In genomic region chr15:89149501-89150101, GRCh38 we compare ENCODE assay signal across 18 cellular contexts.
A peak's percentile ranks its signal among the peaks of the same experiment; 100 is the strongest.
DNase-seq lines count a peak whose midpoint lies in the region; ATAC-seq and TF ChIP-seq lines count a peak whose summit lies in the region.
"Had no signal": no experiment of that assay in that cellular context is flagged by ENCODE, and none has a peak within 500 bp of the region (broad histone marks: within the 10 kb centered on the region; RNA-seq: fewer than 3 reads in every experiment).

No MANE protein-coding gene starts in this region.

- H3K9me3 ChIP-seq in left lung (no peaks in the 10 kb centered on the region), psoas muscle (no peaks in the 10 kb centered on the region)
- H3K9me3 ChIP-seq: adrenal gland, Caco-2, suprapubic skin had no signal

- peaks cover 14% of the 10 kb centered on the region for H3K4me1 Mint-ChIP-seq in GM23338
- peaks cover 27% of the 10 kb centered on the region for H3K4me1 Mint-ChIP-seq in type B pancreatic cell (ENCODE audit: unreplicated experiment)

- peaks cover 7% of the 10 kb centered on the region; the same call in 1 of the 2 replicates for H3K4me1 ChIP-seq in GM23338 (ENCODE audit: insufficient read depth)
- H3K4me1 ChIP-seq in left lung: peaks cover 3 to 24% of the 10 kb centered on the region in 2 donors
- peaks cover 53% of the 10 kb centered on the region for H3K4me1 ChIP-seq in psoas muscle
- H3K4me1 ChIP-seq: adrenal gland had no signal

- no peak overlapping the region for H3K4me2 ChIP-seq in GM23338

- no peaks in the 10 kb centered on the region for H3F3A ChIP-seq in GM23338 (replicated peaks; ENCODE audit: low read depth)

- no peak overlapping the region for H2AFZ ChIP-seq in GM23338

- H3K79me2 ChIP-seq in GM23338 (replicated peaks; ENCODE audit: insufficient read depth): no peaks in the 10 kb centered on the region

- intact Hi-C loops in left lung (cut with DNase I): no loop called here
- intact Hi-C loops in psoas muscle (cut with DNase I): loop anchor here in 1 of 2 donors (5.0 kb wide), 1 partner anchor 42 kb away; no protein-coding TSS in a partner anchor

- no peaks in the 10 kb centered on the region for H3K27me3 ChIP-seq in GM23338 (ENCODE audit: insufficient read depth)
- H3K27me3 ChIP-seq in left lung: no peaks in the 10 kb centered on the region
- no peaks in the 10 kb centered on the region for H3K27me3 ChIP-seq in psoas muscle (ENCODE audit: insufficient read depth in 3 of 3, low read length in 2 of 3)
- H3K27me3 ChIP-seq: adrenal gland, suprapubic skin had no signal

- H3K9me3 Mint-ChIP-seq in GM23338 (no peaks in the 10 kb centered on the region), type B pancreatic cell (no peaks in the 10 kb centered on the region)
- H3K9me3 Mint-ChIP-seq: activated CD4-positive, alpha-beta T cell treated with anti-CD3 and anti-CD28 coated beads, Interleukin-2, amount 10 ng/mL, durations not matched to agents 24 days and 14 days had no signal

- no peaks in the 10 kb centered on the region for H3K36me3 ChIP-seq in GM23338 (ENCODE audit: insufficient read depth)
- peaks cover 0 to 24% of the 10 kb centered on the region in 2 donors for H3K36me3 ChIP-seq in left lung
- peaks cover 3 to 44% of the 10 kb centered on the region in 2 donors for H3K36me3 ChIP-seq in psoas muscle (ENCODE audit: insufficient read depth in 1 of 2, low read depth in 1 of 2)

- no peak overlapping the region for H3K4me3 ChIP-seq in GM23338
- no peak overlapping the region for H3K4me3 ChIP-seq in left lung
- no peak overlapping the region for H3K4me3 ChIP-seq in psoas muscle
- H3K4me3 ChIP-seq: adrenal gland, suprapubic skin had no signal

- H3K27me3 Mint-ChIP-seq in GM23338 (ENCODE audit: insufficient read depth, low read depth, poor library complexity) (no peaks in the 10 kb centered on the region), type B pancreatic cell (no peaks in the 10 kb centered on the region)
- H3K27me3 Mint-ChIP-seq: activated CD4-positive, alpha-beta T cell treated with anti-CD3 and anti-CD28 coated beads, Interleukin-2, amount 10 ng/mL, durations not matched to agents 24 days and 14 days had no signal

- H3K27ac ChIP-seq in GM23338 (ENCODE audit: low read depth) (0 out of 2 replicates have a peak overlapping the region, but pooled peaks have one; percentile 7), VCaP (peak overlapping the region; percentile 85), left lung (peak overlapping the region; percentile 47 to 77), psoas muscle (peak overlapping the region; percentile 78)
- H3K27ac ChIP-seq: adrenal gland, suprapubic skin had no signal

- H3K9me2 ChIP-seq in GM23338 (ENCODE audit: insufficient read depth): no peaks in the 10 kb centered on the region

- 30 to 48% (median 33%) methylated on average over 7 of the region's 7 CpGs for WGBS in psoas muscle, 3 donors

- DNase-seq in GM23338 (ENCODE audit: low spot score) (no peak), left lung (no peak), psoas muscle (peak in 1 of 2 donors; percentile 28), SHP77 treated with DMSO at 0.1 percent for 48 hours (lab: John Stamatoyannopoulos, UW) (no peak), type B pancreatic cell (ENCODE audit: extremely low spot score, unreplicated experiment) (no peak)
- DNase-seq: activated CD4-positive, alpha-beta T cell treated with anti-CD3 and anti-CD28 coated beads, Interleukin-2, amount 10 ng/mL, durations not matched to agents 24 days and 14 days; activated effector memory CD4-positive, alpha-beta T cell treated with Interleukin-2 at 50 U/mL for 16 hours; adrenal gland; AML-193; Caco-2; effector CD4-positive, alpha-beta T cell; KG1; NCI-H2081; NCI-H446 treated with DMSO at 0.1 percent for 48 hours; SW 1271 had no signal

- H3K4me3 Mint-ChIP-seq in GM23338 (no peak overlapping the region), type B pancreatic cell (no peak overlapping the region)
- H3K4me3 Mint-ChIP-seq: activated CD4-positive, alpha-beta T cell treated with anti-CD3 and anti-CD28 coated beads, Interleukin-2, amount 10 ng/mL, durations not matched to agents 24 days and 14 days had no signal

- no peak for ATAC-seq in GM23338
- peak; percentile 64 for ATAC-seq in left lung
- peak; percentile 64 to 81 (median 71) for ATAC-seq in psoas muscle
- no peak for ATAC-seq in GM19395 (IDR thresholded peaks at IDR 0.05; ENCODE audit: unreplicated experiment)

- H4K20me1 ChIP-seq in GM23338 (replicated peaks; ENCODE audit: insufficient read depth): no peaks in the 10 kb centered on the region

- TF ChIP-seq CTCF in GM23338 (conservative IDR thresholded peaks at IDR 0.05; ENCODE audit: low read depth in 2 of 2) (no peak), VCaP (conservative IDR thresholded peaks at IDR 0.05) (no peak), left lung (IDR thresholded peaks at IDR 0.05) (no peak), psoas muscle (IDR thresholded peaks at IDR 0.05) (no peak), type B pancreatic cell (conservative IDR thresholded peaks at IDR 0.05) (no peak)

- H3K36me3 Mint-ChIP-seq in GM23338 (ENCODE audit: low read depth): peaks cover 9% of the 10 kb centered on the region; the same call in 2 of the 3 replicates
- H3K36me3 Mint-ChIP-seq in type B pancreatic cell: peaks cover 1% of the 10 kb centered on the region

- peak overlapping the region; percentile 41 for H3K27ac Mint-ChIP-seq in GM23338
- no peak overlapping the region for H3K27ac Mint-ChIP-seq in type B pancreatic cell
- H3K27ac Mint-ChIP-seq: activated CD4-positive, alpha-beta T cell treated with anti-CD3 and anti-CD28 coated beads, Interleukin-2, amount 10 ng/mL, durations not matched to agents 24 days and 14 days had no signal

TF ChIP-seq in GM23338, 12 proteins besides CTCF, POLR2A, EP300 and RAD21 (continues in another document):
- TF ChIP-seq STAT1 (IDR thresholded peaks at IDR 0.05; ENCODE audit: unreplicated experiment) (no peak), JUNB (IDR thresholded peaks at IDR 0.05; ENCODE audit: unreplicated experiment) (no peak), ZNF114 (CRISPR knock-in tag; IDR thresholded peaks at IDR 0.05) (no peak), CREB1 (CRISPR knock-in tag; IDR thresholded peaks at IDR 0.05; ENCODE audit: low read depth) (no peak), NANOG (IDR thresholded peaks at IDR 0.05; ENCODE audit: borderline replicate concordance) (no peak), REST (IDR thresholded peaks at IDR 0.05; ENCODE audit: unreplicated experiment) (no peak)

Comparison
In these comparisons a context has a peak if more than half of its experiments do, and no peak if none do; other contexts are left out.
1. ATAC-seq: peak in left lung (single experiment) and psoas muscle (4 of 4); none in GM23338 (single experiment) and GM19395 (single experiment).
2. H3K27ac ChIP-seq: peak in every context shown above with its lines; median percentile 85 in VCaP; 78 in psoas muscle; 62 in left lung; 7 in GM23338.